In the genomic region with DNA sequence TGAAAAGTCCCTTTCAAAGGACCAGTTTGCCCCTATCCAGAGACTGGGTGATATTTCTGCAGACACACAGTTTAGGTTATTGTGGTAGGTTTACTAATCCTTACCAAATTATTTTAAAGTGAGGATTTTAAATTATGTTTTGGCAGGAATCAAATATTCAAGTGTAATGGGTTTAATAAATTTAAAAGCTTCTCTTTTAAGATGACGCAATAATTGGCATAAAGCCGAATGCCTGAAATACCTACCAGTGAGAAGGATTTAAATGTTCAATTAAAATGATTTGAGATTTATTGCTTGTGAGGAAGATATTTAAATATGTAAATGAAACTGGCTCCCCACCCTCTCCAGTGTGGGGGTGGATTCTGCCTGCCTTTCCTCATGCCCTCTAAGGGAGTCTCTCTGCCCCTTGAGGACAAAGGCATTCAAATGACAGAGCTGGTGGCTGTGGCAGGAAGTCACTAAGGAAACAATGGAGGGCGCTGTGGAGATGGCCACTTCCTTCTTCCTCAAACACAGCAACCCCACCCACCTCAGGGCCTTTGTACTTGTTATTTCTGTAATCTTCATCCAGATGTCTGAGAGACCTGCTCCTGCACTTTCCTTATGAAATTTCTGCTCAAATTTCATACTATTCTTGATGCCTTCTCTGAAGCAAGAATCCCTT, we compare ENCODE assay signal across 10 cellular contexts.
DNase-seq lines count a peak whose midpoint lies in the region; ATAC-seq and TF ChIP-seq lines count a peak whose summit lies in the region.
"Had no signal": no experiment of that assay in that cellular context is flagged by ENCODE, and none has a peak within 500 bp of the region (broad histone marks: within the 10 kb centered on the region; RNA-seq: fewer than 3 reads in every experiment).

No MANE protein-coding gene starts in this region.

- no peak for TF ChIP-seq CTCF in nephron progenitor cell (IDR thresholded peaks at IDR 0.05)

- ATAC-seq in HG03442 (IDR thresholded peaks at IDR 0.05; ENCODE audit: unreplicated experiment) = no peak

- H3K27ac ChIP-seq in CD4-positive, alpha-beta memory T cell (ENCODE audit: low read depth, low read length) = no peak overlapping the region
- H3K27ac ChIP-seq: breast epithelium had no signal

- peak overlapping the region in 5 of 7 donors; percentile 51 to 84 (median 72) for H3K27ac Mint-ChIP-seq in CD4-positive, alpha-beta memory T cell
- H3K27ac Mint-ChIP-seq in nephron progenitor cell = no peak overlapping the region

- no peak overlapping the region for H3K4me3 ChIP-seq in CD4-positive, alpha-beta memory T cell (ENCODE audit: low read length in 2 of 2)
- H3K4me3 ChIP-seq: breast epithelium, HAP-1 had no signal

- peaks cover 35 to 76% (median 60%) of the 10 kb centered on the region in 4 donors for H3K4me1 Mint-ChIP-seq in CD4-positive, alpha-beta memory T cell
- H3K4me1 Mint-ChIP-seq in nephron progenitor cell = peaks cover 27% of the 10 kb centered on the region

- TF ChIP-seq POLR2A in erythroblast (IDR thresholded peaks at IDR 0.05; ENCODE audit: low read length) = no peak

- no peaks in the 10 kb centered on the region for H3K27me3 Mint-ChIP-seq in CD4-positive, alpha-beta memory T cell
- peaks cover 4% of the 10 kb centered on the region for H3K27me3 Mint-ChIP-seq in nephron progenitor cell (ENCODE audit: low read depth, poor library complexity)

- H3K4me3 Mint-ChIP-seq in CD4-positive, alpha-beta memory T cell = peak overlapping the region in 7 of 8 donors; percentile 1 to 74 (median 60)
- H3K4me3 Mint-ChIP-seq in nephron progenitor cell = no peak overlapping the region

- H3K36me3 ChIP-seq in CD4-positive, alpha-beta memory T cell (ENCODE audit: insufficient read depth, low read length) = no peaks in the 10 kb centered on the region
- H3K36me3 ChIP-seq: breast epithelium, HAP-1 had no signal

- peaks cover 40% of the 10 kb centered on the region for H3K4me1 ChIP-seq in CD4-positive, alpha-beta memory T cell (ENCODE audit: insufficient read depth, low read length)
- H3K4me1 ChIP-seq: breast epithelium had no signal

- intact Hi-C loops in CD4-positive, alpha-beta memory T cell (cut with micrococcal nuclease) = loop anchor here (1.0 to 2.0 kb wide), 3 partner anchors 132 to 239 kb away; a partner anchor contains a TSS

- CTCF ChIA-PET in CD4-positive, alpha-beta memory T cell (lab: Charles Lee; ENCODE audit: partially characterized antibody) = interaction anchor here (1.0 to 4.0 kb wide), 16 partner anchors 9 to 1004 kb away, joined by 3 to 36 read pairs (median 4); no protein-coding TSS in a partner anchor

- no peaks in the 10 kb centered on the region for H3K27me3 ChIP-seq in CD4-positive, alpha-beta memory T cell (ENCODE audit: insufficient read depth, low read length)
- H3K27me3 ChIP-seq: breast epithelium had no signal

- peaks cover 6 to 9% of the 10 kb centered on the region in 2 donors for H3K36me3 Mint-ChIP-seq in CD4-positive, alpha-beta memory T cell
- H3K36me3 Mint-ChIP-seq in nephron progenitor cell (ENCODE audit: low read depth) = no peaks in the 10 kb centered on the region

- POLR2A ChIA-PET in CD4-positive, alpha-beta memory T cell (lab: Charles Lee; ENCODE audit: partially characterized antibody) = interaction anchor here (0.9 to 2.0 kb wide), 10 partner anchors 17 to 143 kb away, joined by 3 to 6 read pairs (median 4); no protein-coding TSS in a partner anchor

- peak; percentile 52 to 68 (median 63) for DNase-seq in CD4-positive, alpha-beta memory T cell
- DNase-seq in HuH-7 (ENCODE audit: low spot score) (peak; percentile 21), erythroblast (lab: John Stamatoyannopoulos, UW) (peak; percentile 58 to 74), GM03348 (ENCODE audit: low spot score) (no peak), nephron progenitor cell (no peak)
- DNase-seq in activated CD4-positive, CD25-positive, alpha-beta regulatory T cell treated with anti-CD3 and anti-CD28 coated beads, Interleukin-2, amount 50 U/mL, for 16 hours (ENCODE audit: low read depth, low spot score) = peak; percentile 9
- peak in 2 of 3 donors; percentile 15 to 28 for DNase-seq in stimulated activated CD4-positive, alpha-beta T cell treated with anti-CD3 and anti-CD28 coated beads, TNF-alpha, amount 100 ng/mL, for 48 hours (ENCODE audit: low read depth in 3 of 3)

- H3K9me3 ChIP-seq in CD4-positive, alpha-beta memory T cell (ENCODE audit: control insufficient read depth in 1 of 2, low read length in 2 of 2) = no peaks in the 10 kb centered on the region
- H3K9me3 ChIP-seq: breast epithelium, HAP-1 had no signal

- H3K9me3 Mint-ChIP-seq in CD4-positive, alpha-beta memory T cell = no peaks in the 10 kb centered on the region
- H3K9me3 Mint-ChIP-seq in nephron progenitor cell = no peaks in the 10 kb centered on the region

Comparison
In these comparisons a context has a peak if more than half of its experiments do, and no peak if none do; other contexts are left out.
1. DNase-seq: peak in CD4-positive, alpha-beta memory T cell (5 of 5), HuH-7 (single experiment), activated CD4-positive, CD25-positive, alpha-beta regulatory T cell treated with anti-CD3 and anti-CD28 coated beads, Interleukin-2, amount 50 U/mL, for 16 hours (single experiment), erythroblast (2 of 2) and stimulated activated CD4-positive, alpha-beta T cell treated with anti-CD3 and anti-CD28 coated beads, TNF-alpha, amount 100 ng/mL, for 48 hours (2 of 3); none in GM03348 (single experiment) and nephron progenitor cell (single experiment).